9 cellular contexts compared by ENCODE assay signal in the genomic region with DNA sequence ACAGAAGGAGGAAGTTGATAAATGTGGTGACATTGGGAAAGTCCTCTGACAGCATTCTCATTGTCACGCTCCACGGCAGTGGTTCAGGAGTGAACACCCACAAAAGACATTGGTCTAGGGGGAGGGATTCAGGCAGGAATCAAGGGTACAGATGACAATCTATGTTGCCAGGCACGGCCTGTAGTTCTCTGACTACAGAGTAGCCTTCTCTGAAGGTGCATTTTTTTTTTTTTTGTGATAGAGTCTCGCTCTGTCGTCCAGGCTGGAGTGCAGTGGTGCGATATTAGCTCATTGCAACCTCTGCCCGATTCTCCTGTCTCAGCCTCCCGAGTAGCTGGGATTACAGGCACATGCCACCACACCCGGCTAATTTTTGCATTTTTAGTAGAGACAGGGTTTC. TPM values are rescaled to one million over a fixed set of nuclear protein-coding genes. Genes with fewer than 3 reads are reported as not detected.
DNase-seq lines count a peak whose midpoint lies in the region; ATAC-seq and TF ChIP-seq lines count a peak whose summit lies in the region.
"Had no signal": no experiment of that assay in that cellular context is flagged by ENCODE, and none has a peak within 500 bp of the region (broad histone marks: within the 10 kb centered on the region; RNA-seq: fewer than 3 reads in every experiment).

No MANE protein-coding gene starts in this region.

- CTCF ChIA-PET in OCI-LY7 (lab: Charles Lee; ENCODE audit: unreplicated experiment) = no interaction called here

- H3K27me3 ChIP-seq in heart right ventricle = no peaks in the 10 kb centered on the region
- H3K27me3 ChIP-seq: SJSA1 had no signal

- TF ChIP-seq CTCF in OCI-LY7 (conservative IDR thresholded peaks at IDR 0.05; ENCODE audit: low read length) (no peak), heart right ventricle (IDR thresholded peaks at IDR 0.05) (no peak)

- H3K4me1 ChIP-seq in OCI-LY7 (ENCODE audit: insufficient read depth, low read length, poor library complexity, severe bottlenecking) = peaks cover 68% of the 10 kb centered on the region
- H3K4me1 ChIP-seq in heart right ventricle = peaks cover 0 to 50% (median 0%) of the 10 kb centered on the region in 9 donors
- H3K4me1 ChIP-seq: SJSA1 had no signal

- WGBS in heart right ventricle, 2 donors = 77 to 80% methylated on average over 9 of the region's 9 CpGs

- intact Hi-C loops in OCI-LY7 (cut with micrococcal nuclease; ENCODE audit: unreplicated experiment) (no loop called here), heart right ventricle (cut with DNase I) (no loop called here)

- no peaks in the 10 kb centered on the region for H3K9me2 ChIP-seq in OCI-LY7 (ENCODE audit: insufficient read depth, low read length)

- no peaks in the 10 kb centered on the region for H3K36me3 ChIP-seq in OCI-LY7 (ENCODE audit: insufficient read depth, low read length)
- H3K36me3 ChIP-seq in heart right ventricle = no peaks in the 10 kb centered on the region
- H3K36me3 ChIP-seq: SJSA1 had no signal

- peak overlapping the region; percentile 58 for H2AFZ ChIP-seq in OCI-LY7 (ENCODE audit: low read length)

- peak; percentile 79 to 83 for ATAC-seq in activated CD4-positive, CD25-positive, alpha-beta regulatory T cell treated with anti-CD3 and anti-CD28 coated beads, Interleukin-2, amount 50 U/mL, for 24 hours
- peak; percentile 67 for ATAC-seq in HG02852 (IDR thresholded peaks at IDR 0.05; ENCODE audit: unreplicated experiment)
- peak in 7 of 8 donors; percentile 35 to 71 (median 60) for ATAC-seq in heart right ventricle
- ATAC-seq in SK-N-SH treated with all-trans-retinoic acid at 6 μM for 48 hours = no peak

- POLR2A ChIA-PET in OCI-LY7 (lab: Charles Lee) = interaction anchor here (2.6 kb wide), 1 partner anchor 12 kb away, joined by 20 read pairs; the partner anchor contains the start of gene MTHFD2

- H3K4me3 ChIP-seq in OCI-LY7 (ENCODE audit: low read depth, low read length, poor library complexity, severe bottlenecking) (peak overlapping the region; percentile 45), heart right ventricle (peak overlapping the region in 1 of 10 donors; percentile 26)
- H3K4me3 ChIP-seq: SJSA1 had no signal

- H4K20me1 ChIP-seq in OCI-LY7 (ENCODE audit: insufficient read depth, low read length) = no peaks in the 10 kb centered on the region

- no peaks in the 10 kb centered on the region for H3K9me3 ChIP-seq in OCI-LY7 (ENCODE audit: low read length)
- no peaks in the 10 kb centered on the region for H3K9me3 ChIP-seq in heart right ventricle
- H3K9me3 ChIP-seq: SJSA1 had no signal

- no peak for DNase-seq in activated CD4-positive, CD25-positive, alpha-beta regulatory T cell (lab: John Stamatoyannopoulos, UW)
- DNase-seq in OCI-LY7 (ENCODE audit: low spot score) (peak; percentile 75), heart right ventricle (no peak), kidney glomerular epithelial cell (lab: John Stamatoyannopoulos, UW) (no peak), hepatic stellate cell (ENCODE audit: low spot score) (no peak)

- BruUV-seq in OCI-LY7 (replicated peaks; lab: Mats Ljungman, UMichigan) = no TSS peak

- H3K27ac ChIP-seq in OCI-LY7 (ENCODE audit: low read depth, low read length, poor library complexity, severe bottlenecking) (peak overlapping the region; percentile 79), heart right ventricle (peak overlapping the region in 3 of 10 donors; percentile 23 to 93 (median 39))
- H3K27ac ChIP-seq: SJSA1 had no signal

- H3K4me2 ChIP-seq in OCI-LY7 (ENCODE audit: low read length) = peak overlapping the region; percentile 44

- H3K79me2 ChIP-seq in OCI-LY7 (ENCODE audit: insufficient read depth, low read depth, low read length) = no peaks in the 10 kb centered on the region

TF ChIP-seq in SK-N-SH treated with all-trans-retinoic acid at 6 μM for 48 hours, 23 proteins besides CTCF, POLR2A, EP300 and RAD21 (continues in another document):
- TF ChIP-seq ZNF8 (CRISPR knock-in tag; IDR thresholded peaks at IDR 0.05) = no peak
- TF ChIP-seq ZFP30 (CRISPR knock-in tag; IDR thresholded peaks at IDR 0.05) = no peak
- TF ChIP-seq POU6F1 (CRISPR knock-in tag; IDR thresholded peaks at IDR 0.05; ENCODE audit: borderline replicate concordance, low read depth) = no peak
- no peak for TF ChIP-seq RARB (CRISPR knock-in tag; IDR thresholded peaks at IDR 0.05)
- no peak for TF ChIP-seq CREB5 (CRISPR knock-in tag; IDR thresholded peaks at IDR 0.05; ENCODE audit: low read depth)
- no peak for TF ChIP-seq TOX (CRISPR knock-in tag; IDR thresholded peaks at IDR 0.05; ENCODE audit: borderline replicate concordance)
- no peak for TF ChIP-seq OSR1 (CRISPR knock-in tag; IDR thresholded peaks at IDR 0.05)
- no peak for TF ChIP-seq ISL1 (CRISPR knock-in tag; IDR thresholded peaks at IDR 0.05)
- TF ChIP-seq BACH2 (CRISPR knock-in tag; IDR thresholded peaks at IDR 0.05; ENCODE audit: borderline replicate concordance) = no peak
- no peak for TF ChIP-seq PATZ1 (CRISPR knock-in tag; IDR thresholded peaks at IDR 0.05; ENCODE audit: borderline replicate concordance)
- TF ChIP-seq ZC3H10 (CRISPR knock-in tag; IDR thresholded peaks at IDR 0.05) = no peak
- TF ChIP-seq ZNF70 (CRISPR knock-in tag; IDR thresholded peaks at IDR 0.05) = no peak
- no peak for TF ChIP-seq TCF4 (CRISPR knock-in tag; IDR thresholded peaks at IDR 0.05; ENCODE audit: borderline replicate concordance)

RNA-seq across cellular contexts. Expression of gene MOB1A, which starts 7.4 kb away (rescaled TPM):
- total RNA-seq in OCI-LY7 (2014; rRNA removed; shearing (Covaris generic)) = 79.1 and 110 TPM in 2 replicates
- 144 and 149 TPM in 2 replicates for total RNA-seq in OCI-LY7 (2022)
- total RNA-seq in heart right ventricle = 10 to 100 TPM; 45.8 to 75.0 (median 58.2) TPM
- 10 to 100 TPM; 14.2 to 16.5 TPM for polyA plus RNA-seq in heart right ventricle

RNA-seq across cellular contexts. Expression of gene MTHFD2, which starts 12.4 kb away (rescaled TPM):
- 220 and 250 TPM in 2 replicates for total RNA-seq in OCI-LY7 (2014; rRNA removed; shearing (Covaris generic))
- total RNA-seq in OCI-LY7 (2022) (365 and 375 TPM in 2 replicates), heart right ventricle (10 to 100 TPM; 12.4 to 32.6 (median 19.0) TPM)
- polyA plus RNA-seq in heart right ventricle = 10 to 100 TPM; 17.0 to 30.0 TPM

RNA-seq across cellular contexts. Expression of gene BOLA3, which starts 38.3 kb away (rescaled TPM):
- total RNA-seq in OCI-LY7 (2014; rRNA removed; shearing (Covaris generic)) = 33.6 and 45.8 TPM in 2 replicates
- total RNA-seq in OCI-LY7 (2022) (48.3 and 53.3 TPM in 2 replicates), heart right ventricle (100 to 1,000 TPM in 1 of 10 donors, 10 to 100 TPM in 9; 63.9 to 117 (median 82.3) TPM)
- polyA plus RNA-seq in heart right ventricle = 100 to 1,000 TPM in 1 of 2 donors, 10 to 100 TPM in 1; 88.3 to 166 TPM

Comparison
In these comparisons a context has a peak if more than half of its experiments do, and no peak if none do; other contexts are left out.
1. RNA of gene MTHFD2, which starts 12.4 kb away (total RNA-seq): 220 to 375 TPM in OCI-LY7; 12.4 to 32.6 TPM in heart right ventricle; every median in the first group is over 4 times any median in the second.